ENCODE assay signal across 12 cellular contexts in the genomic region with DNA sequence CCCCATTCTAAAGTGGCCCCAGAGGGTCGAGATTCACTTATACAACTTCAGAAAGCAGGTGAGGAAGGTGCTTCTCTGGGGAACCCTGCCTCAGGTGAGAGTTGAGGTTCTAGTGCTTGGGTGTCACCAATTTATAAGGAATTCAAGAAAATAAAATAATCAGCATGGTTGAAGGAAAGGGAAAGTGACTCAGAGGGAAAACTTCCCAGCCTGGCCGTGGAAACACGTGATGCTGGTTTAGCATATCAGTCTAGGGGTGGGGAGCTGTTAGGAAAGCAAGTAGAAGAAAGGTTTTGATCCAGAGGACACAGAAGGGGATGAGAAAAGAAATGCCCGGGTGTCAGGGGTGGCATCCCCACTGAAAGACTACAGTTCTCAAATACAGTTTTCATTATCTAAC. TPM values are rescaled to one million over a fixed set of nuclear protein-coding genes. Genes with fewer than 3 reads are reported as not detected.
DNase-seq lines count a peak whose midpoint lies in the region; ATAC-seq and TF ChIP-seq lines count a peak whose summit lies in the region.
"Had no signal": no experiment of that assay in that cellular context is flagged by ENCODE, and none has a peak within 500 bp of the region (broad histone marks: within the 10 kb centered on the region; RNA-seq: fewer than 3 reads in every experiment).

No MANE protein-coding gene starts in this region.

- no peak overlapping the region for H3K4me3 ChIP-seq in astrocyte of the cerebellum (ENCODE audit: low read depth, low read length)

- peak; percentile 77 for DNase-seq in HS-27A (ENCODE audit: low read depth)
- DNase-seq in astrocyte of the cerebellum (ENCODE audit: low read depth): peak; percentile 51
- DNase-seq in iris pigment epithelial cell (ENCODE audit: low read depth): peak; percentile 78
- peak; percentile 46 for DNase-seq in ureter (ENCODE audit: low spot score)
- DNase-seq in HT-29 (ENCODE audit: low spot score): no peak
- DNase-seq: DMS79; endodermal cell; NCI-H69; stimulated activated CD4-positive, alpha-beta T cell treated with anti-CD3 and anti-CD28 coated beads, Interleukin-4, amount 100 ng/mL, for 24 hours had no signal

- ATAC-seq in GM21529 (IDR thresholded peaks at IDR 0.05; ENCODE audit: unreplicated experiment) (no peak), HG02610 (IDR thresholded peaks at IDR 0.05; ENCODE audit: unreplicated experiment) (no peak)

- no peak for TF ChIP-seq CTCF in astrocyte of the cerebellum (IDR thresholded peaks at IDR 0.05; ENCODE audit: low read depth, low read length, missing control alignments)

- in situ Hi-C loops in astrocyte of the cerebellum (cut with HindIII; ENCODE audit: low sequenced_read_pairs): loop anchor here (25.0 kb wide), 1 partner anchor 155 kb away; a partner anchor contains a TSS

RNA-seq across cellular contexts. Expression of a gene that starts 37.7 kb away (rescaled TPM):
- 12.1 TPM for total RNA-seq in ureter
- total RNA-seq in HT-29 (2014; rRNA removed; shearing (Covaris generic)): 64.2 and 65.2 TPM in 2 replicates

RNA-seq across cellular contexts. Expression of a gene that starts 53.3 kb away (rescaled TPM):
- 12.0 TPM for total RNA-seq in ureter
- total RNA-seq in HT-29 (2014; rRNA removed; shearing (Covaris generic)): 39.0 and 58.2 TPM in 2 replicates
- total RNA-seq: temporal lobe had no signal

RNA-seq across cellular contexts. Expression of a gene that starts 59.9 kb away (rescaled TPM):
- 0.47 TPM for total RNA-seq in ureter
- 0.38 and 0.99 TPM in 2 replicates for total RNA-seq in HT-29 (2014; rRNA removed; shearing (Covaris generic))

RNA-seq across cellular contexts. Expression of a gene that starts 60.0 kb away (rescaled TPM):
- total RNA-seq in ureter: 63.0 TPM
- total RNA-seq in HT-29 (2014; rRNA removed; shearing (Covaris generic)): 112 and 134 TPM in 2 replicates
